9 cellular contexts compared by ENCODE assay signal in the genomic region with DNA sequence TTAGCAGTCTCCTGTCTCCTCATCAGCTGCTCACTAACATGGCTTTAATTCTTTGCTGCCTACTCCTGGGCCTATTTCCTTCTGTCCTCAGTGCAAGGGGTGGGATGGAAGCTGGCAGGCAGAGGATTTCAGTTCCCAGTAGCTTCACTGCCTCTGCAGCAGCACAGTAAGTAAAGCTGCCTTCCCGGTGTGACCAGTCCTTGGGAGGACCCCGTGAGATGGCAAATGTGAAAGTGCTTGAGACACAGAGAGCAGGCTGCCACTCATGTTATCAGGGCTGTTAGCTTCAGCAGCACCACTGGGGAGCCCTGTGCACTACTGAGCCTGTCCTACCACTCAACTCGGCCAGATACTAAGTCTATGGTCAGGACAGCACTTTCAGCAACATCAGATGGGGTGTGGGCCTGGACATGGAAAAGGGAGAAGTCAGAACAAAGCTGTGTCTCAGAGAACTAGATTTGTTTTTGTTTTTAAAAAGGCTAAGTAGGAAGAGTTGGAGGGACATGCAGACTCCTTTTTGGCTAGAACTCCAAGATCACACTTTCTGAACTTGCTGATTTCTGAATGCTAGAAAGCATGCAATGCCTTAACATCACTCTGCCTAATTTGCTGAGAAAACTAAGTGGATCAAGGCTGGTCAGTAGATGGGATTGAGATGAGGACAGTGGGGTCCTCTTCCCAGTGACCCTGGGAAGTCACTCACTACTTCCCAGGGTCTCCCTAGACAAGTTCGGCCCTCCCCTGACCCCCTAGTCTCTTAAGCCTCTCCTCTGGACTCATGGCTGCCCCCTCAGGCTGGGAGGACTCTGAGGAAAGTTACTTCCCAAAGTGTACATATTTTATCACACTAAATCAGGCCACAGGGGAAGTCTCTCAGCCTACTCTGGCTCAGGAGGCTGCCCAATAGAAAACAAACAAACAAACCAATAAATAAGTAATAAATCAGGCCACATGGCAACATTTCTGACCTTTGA. TPM values are rescaled to one million over a fixed set of nuclear protein-coding genes. Genes with fewer than 3 reads are reported as not detected.
DNase-seq lines count a peak whose midpoint lies in the region; ATAC-seq, FAIRE-seq and TF ChIP-seq lines count a peak whose summit lies in the region.
"Had no signal": no experiment of that assay in that cellular context is flagged by ENCODE, and none has a peak within 500 bp of the region (broad histone marks: within the 10 kb centered on the region; RNA-seq: fewer than 3 reads in every experiment).

No MANE protein-coding gene starts in this region.

- DNase-seq in GM10266 (ENCODE audit: extremely low spot score) (peak; percentile 65), HTR-8/SVneo (ENCODE audit: insufficient read length, low spot score) (peak; percentile 65), endothelial cell (ENCODE audit: low spot score) (peak; percentile 16), mucosa of descending colon (peak in 2 of 3 donors; percentile 57 to 63), upper lobe of right lung (no peak), mesenteric fat pad (ENCODE audit: low spot score) (no peak)
- DNase-seq in effector CD4-positive, alpha-beta T cell: no peak

- H3K4me1 ChIP-seq in mucosa of descending colon (ENCODE audit: low read depth): peaks cover 30% of the 10 kb centered on the region
- peaks cover 44% of the 10 kb centered on the region for H3K4me1 ChIP-seq in upper lobe of right lung

- TF ChIP-seq CTCF in GM10266 (IDR thresholded peaks at IDR 0.05; ENCODE audit: control insufficient read depth, insufficient read depth, low read depth, missing control alignments) (peak; percentile 54), VCaP (conservative IDR thresholded peaks at IDR 0.05) (0 out of 2 replicates have a peak, but pooled peaks have one; percentile 21), endothelial cell (IDR thresholded peaks at IDR 0.05; ENCODE audit: unreplicated experiment) (no peak), mucosa of descending colon (IDR thresholded peaks at IDR 0.05) (no peak), upper lobe of right lung (IDR thresholded peaks at IDR 0.05) (peak; percentile 23)

- peak overlapping the region; percentile 50 for H3K27ac ChIP-seq in VCaP
- H3K27ac ChIP-seq in upper lobe of right lung: peak overlapping the region; percentile 78

- peak overlapping the region; percentile 13 for H3K27ac Mint-ChIP-seq in endothelial cell (ENCODE audit: unreplicated experiment)

- H3K4me3 Mint-ChIP-seq in endothelial cell (ENCODE audit: unreplicated experiment): peak overlapping the region; percentile 89

- no peaks in the 10 kb centered on the region for H3K9me3 Mint-ChIP-seq in endothelial cell (ENCODE audit: unreplicated experiment)

- peak overlapping the region; percentile 74 for H3K4me3 ChIP-seq in mucosa of descending colon
- H3K4me3 ChIP-seq in upper lobe of right lung: peak overlapping the region; percentile 87

- H3K36me3 ChIP-seq in mucosa of descending colon (ENCODE audit: low read depth): no peaks in the 10 kb centered on the region
- no peaks in the 10 kb centered on the region for H3K36me3 ChIP-seq in upper lobe of right lung

- H3K9me3 ChIP-seq in mucosa of descending colon: no peaks in the 10 kb centered on the region
- H3K9me3 ChIP-seq in upper lobe of right lung: no peaks in the 10 kb centered on the region

- FAIRE-seq in HTR-8/SVneo (lab: Jason Lieb, UNC): peak; percentile 83

- peaks cover 5% of the 10 kb centered on the region for H3K36me3 Mint-ChIP-seq in endothelial cell (ENCODE audit: low read depth, unreplicated experiment)

- peaks cover 7% of the 10 kb centered on the region for H3K27me3 Mint-ChIP-seq in endothelial cell (ENCODE audit: unreplicated experiment)

- ATAC-seq in mucosa of descending colon (peak; percentile 55), upper lobe of right lung (peak; percentile 65)

- intact Hi-C loops in mucosa of descending colon (cut with DNase I, micrococcal nuclease) (no loop called here), upper lobe of right lung (cut with DNase I) (no loop called here)

- no peaks in the 10 kb centered on the region for H3K27me3 ChIP-seq in upper lobe of right lung

- H3K4me1 Mint-ChIP-seq in endothelial cell (ENCODE audit: unreplicated experiment): peaks cover 15% of the 10 kb centered on the region

RNA-seq across cellular contexts. Expression of a gene that starts 1.1 kb away (rescaled TPM):
- 51.0 TPM for total RNA-seq in endothelial cell (ENCODE audit: unreplicated experiment)
- 100 to 1,000 TPM in 1 of 3 donors, 10 to 100 TPM in 2; 79.7 to 246 (median 99.4) TPM for total RNA-seq in mucosa of descending colon
- total RNA-seq in upper lobe of right lung: 73.9 TPM
- 148 TPM for total RNA-seq in mesenteric fat pad

RNA-seq across cellular contexts. Expression of a gene that starts 29.8 kb away (rescaled TPM):
- total RNA-seq in endothelial cell (ENCODE audit: unreplicated experiment) (64.2 TPM), mucosa of descending colon (100 to 1,000 TPM in 2 of 3 donors, 10 to 100 TPM in 1; 76.8 to 143 (median 109) TPM), upper lobe of right lung (68.0 TPM), mesenteric fat pad (126 TPM)

RNA-seq across cellular contexts. Expression of a gene that starts 41.6 kb away (rescaled TPM):
- not detected for total RNA-seq in endothelial cell (ENCODE audit: unreplicated experiment)
- 10 to 100 TPM in 1 of 3 donors, 1 to 10 TPM in 2; 4.6 to 15.3 (median 5.8) TPM for total RNA-seq in mucosa of descending colon
- total RNA-seq in upper lobe of right lung: not detected
- total RNA-seq in mesenteric fat pad: 0.39 TPM
- total RNA-seq: dermis microvascular lymphatic vessel endothelial cell had no signal

RNA-seq across cellular contexts. Expression of a gene that starts 51.6 kb away (rescaled TPM):
- total RNA-seq in endothelial cell (ENCODE audit: unreplicated experiment): 25.9 TPM
- 10 to 100 TPM; 35.9 to 38.2 (median 37.7) TPM for total RNA-seq in mucosa of descending colon
- total RNA-seq in upper lobe of right lung: 34.3 TPM
- 35.1 TPM for total RNA-seq in mesenteric fat pad

RNA-seq across cellular contexts. Expression of a gene that starts 54.1 kb away (rescaled TPM):
- total RNA-seq in endothelial cell (ENCODE audit: unreplicated experiment) (6.1 TPM), mucosa of descending colon (1 to 10 TPM in 2 of 3 donors, under 1 TPM in 1; 0.76 to 4.0 (median 1.8) TPM), upper lobe of right lung (1.3 TPM), mesenteric fat pad (not detected)

Comparison
In these comparisons a context has a peak if more than half of its experiments do, and no peak if none do; other contexts are left out.
1. DNase-seq: peak in GM10266 (single experiment), HTR-8/SVneo (single experiment), endothelial cell (single experiment) and mucosa of descending colon (2 of 3); none in upper lobe of right lung (single experiment), mesenteric fat pad (single experiment) and effector CD4-positive, alpha-beta T cell (single experiment).
2. CTCF ChIP-seq: peak in GM10266 (single experiment), VCaP (single experiment) and upper lobe of right lung (single experiment); none in endothelial cell (single experiment) and mucosa of descending colon (single experiment).